9 cellular contexts compared by ENCODE assay signal in the genomic region with DNA sequence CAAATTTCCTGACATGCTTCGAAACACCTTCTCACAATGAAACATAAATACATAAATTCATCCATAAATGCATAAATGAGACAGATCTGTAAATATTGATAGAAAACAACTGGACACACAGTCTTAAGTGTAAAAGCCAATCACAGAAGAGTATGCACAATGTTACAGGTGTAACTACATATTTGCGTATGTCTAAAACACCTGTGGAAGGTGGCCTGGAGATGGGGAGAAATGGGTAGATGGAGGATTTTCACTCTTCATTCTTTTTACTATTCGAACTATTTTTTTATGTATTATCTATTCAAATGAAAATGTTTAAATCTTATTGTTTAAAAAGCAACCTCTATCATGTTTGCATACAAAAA. TPM values are rescaled to one million over a fixed set of nuclear protein-coding genes. Genes with fewer than 3 reads are reported as not detected.
DNase-seq lines count a peak whose midpoint lies in the region; ATAC-seq and TF ChIP-seq lines count a peak whose summit lies in the region.
"Had no signal": no experiment of that assay in that cellular context is flagged by ENCODE, and none has a peak within 500 bp of the region (broad histone marks: within the 10 kb centered on the region; RNA-seq: fewer than 3 reads in every experiment).

No MANE protein-coding gene starts in this region.

- POLR2A ChIA-PET in activated CD4-positive, alpha-beta memory T cell treated with anti-CD3 and anti-CD28 coated beads for 36 hours (lab: Charles Lee) = no interaction called here

- no peak overlapping the region for H3K27ac Mint-ChIP-seq in activated T-cell treated with anti-CD3 and anti-CD28 coated beads, Interleukin-2, amount 50 U/mL, for 24 hours
- H3K27ac Mint-ChIP-seq in activated CD4-positive, alpha-beta memory T cell treated with anti-CD3 and anti-CD28 coated beads for 36 hours = no peak overlapping the region
- no peak overlapping the region for H3K27ac Mint-ChIP-seq in glutamatergic neuron (ENCODE audit: unreplicated experiment)
- H3K27ac Mint-ChIP-seq in stimulated activated effector memory CD8-positive, alpha-beta T cell treated with anti-CD3 and anti-CD28 coated beads, Interleukin-12 subunit alpha, Interleukin-12 subunit beta, amount 100 ng/mL, for 72 hours = no peak overlapping the region

- peaks cover 5 to 31% (median 16%) of the 10 kb centered on the region in 4 donors for H3K4me1 ChIP-seq in stomach

- H3K36me3 Mint-ChIP-seq in activated T-cell treated with anti-CD3 and anti-CD28 coated beads, Interleukin-2, amount 50 U/mL, for 24 hours (ENCODE audit: low read depth) = no peaks in the 10 kb centered on the region
- no peaks in the 10 kb centered on the region for H3K36me3 Mint-ChIP-seq in activated CD4-positive, alpha-beta memory T cell treated with anti-CD3 and anti-CD28 coated beads for 36 hours
- no peaks in the 10 kb centered on the region for H3K36me3 Mint-ChIP-seq in glutamatergic neuron (ENCODE audit: unreplicated experiment)
- peaks cover 10% of the 10 kb centered on the region for H3K36me3 Mint-ChIP-seq in stimulated activated effector memory CD8-positive, alpha-beta T cell treated with anti-CD3 and anti-CD28 coated beads, Interleukin-12 subunit alpha, Interleukin-12 subunit beta, amount 100 ng/mL, for 72 hours

- H3K4me3 Mint-ChIP-seq in activated T-cell treated with anti-CD3 and anti-CD28 coated beads, Interleukin-2, amount 50 U/mL, for 24 hours = peak overlapping the region; percentile 85
- H3K4me3 Mint-ChIP-seq in activated CD4-positive, alpha-beta memory T cell treated with anti-CD3 and anti-CD28 coated beads for 36 hours = peak overlapping the region; percentile 78
- peak overlapping the region; percentile 66 for H3K4me3 Mint-ChIP-seq in glutamatergic neuron (ENCODE audit: unreplicated experiment)
- H3K4me3 Mint-ChIP-seq in stimulated activated effector memory CD8-positive, alpha-beta T cell treated with anti-CD3 and anti-CD28 coated beads, Interleukin-12 subunit alpha, Interleukin-12 subunit beta, amount 100 ng/mL, for 72 hours = peak overlapping the region; percentile 86

- H3K4me1 Mint-ChIP-seq in activated T-cell treated with anti-CD3 and anti-CD28 coated beads, Interleukin-2, amount 50 U/mL, for 24 hours (ENCODE audit: low read depth) = peaks cover 29% of the 10 kb centered on the region
- H3K4me1 Mint-ChIP-seq in activated CD4-positive, alpha-beta memory T cell treated with anti-CD3 and anti-CD28 coated beads for 36 hours (ENCODE audit: low read depth) = peaks cover 27% of the 10 kb centered on the region
- H3K4me1 Mint-ChIP-seq in glutamatergic neuron (ENCODE audit: low read depth, unreplicated experiment) = peaks cover 9% of the 10 kb centered on the region
- H3K4me1 Mint-ChIP-seq in stimulated activated effector memory CD8-positive, alpha-beta T cell treated with anti-CD3 and anti-CD28 coated beads, Interleukin-12 subunit alpha, Interleukin-12 subunit beta, amount 100 ng/mL, for 72 hours = peaks cover 18% of the 10 kb centered on the region

- H3K9me3 ChIP-seq in stomach = no peaks in the 10 kb centered on the region

- WGBS in stomach, 5 donors = 78 to 86% (median 80%) methylated on average over 3 of the region's 3 CpGs

- no peak for ATAC-seq in stimulated activated effector memory CD8-positive, alpha-beta T cell treated with anti-CD3 and anti-CD28 coated beads, Interleukin-12 subunit alpha, Interleukin-12 subunit beta, amount 100 ng/mL, for 72 hours
- no peak for ATAC-seq in GM18867 (IDR thresholded peaks at IDR 0.05; ENCODE audit: unreplicated experiment)

- DNase-seq in activated T-cell treated with anti-CD3 and anti-CD28 coated beads, Interleukin-2, amount 50 U/mL, for 24 hours = no peak
- DNase-seq in activated T-cell treated with anti-CD3 and anti-CD28 coated beads, Interleukin-2, amount 50 U/mL, for 48 hours = no peak
- DNase-seq in activated CD4-positive, alpha-beta memory T cell treated with anti-CD3 and anti-CD28 coated beads for 36 hours = no peak
- no peak for DNase-seq in glutamatergic neuron
- DNase-seq in stimulated activated effector memory CD8-positive, alpha-beta T cell treated with anti-CD3 and anti-CD28 coated beads, Interleukin-12 subunit alpha, Interleukin-12 subunit beta, amount 100 ng/mL, for 72 hours (ENCODE audit: low spot score in 2 of 2) = no peak
- no peak for DNase-seq in stomach
- no peak for DNase-seq in SHP77 treated with DMSO at 0.1 percent for 48 hours (lab: John Stamatoyannopoulos, UW)
- DNase-seq: NCI-H1694 treated with DMSO at 0.1 percent for 48 hours had no signal

- no peak for TF ChIP-seq POLR2A in stomach (IDR thresholded peaks at IDR 0.05)

- TF ChIP-seq EP300 in stomach (IDR thresholded peaks at IDR 0.05) = no peak

- TF ChIP-seq CTCF in glutamatergic neuron (IDR thresholded peaks at IDR 0.05; ENCODE audit: partially characterized antibody, unreplicated experiment) (no peak), stomach (IDR thresholded peaks at IDR 0.05) (no peak)

- CTCF ChIA-PET in activated CD4-positive, alpha-beta memory T cell treated with anti-CD3 and anti-CD28 coated beads for 36 hours (lab: Charles Lee) = no interaction called here

- intact Hi-C loops in activated CD4-positive, alpha-beta memory T cell treated with anti-CD3 and anti-CD28 coated beads for 36 hours (cut with micrococcal nuclease) = no loop called here
- intact Hi-C loops in stomach (cut with DNase I; ENCODE audit: low total_unique reads) = no loop called here

- no peaks in the 10 kb centered on the region for H3K9me3 Mint-ChIP-seq in activated T-cell treated with anti-CD3 and anti-CD28 coated beads, Interleukin-2, amount 50 U/mL, for 24 hours
- no peaks in the 10 kb centered on the region for H3K9me3 Mint-ChIP-seq in activated CD4-positive, alpha-beta memory T cell treated with anti-CD3 and anti-CD28 coated beads for 36 hours
- H3K9me3 Mint-ChIP-seq in glutamatergic neuron (ENCODE audit: unreplicated experiment) = no peaks in the 10 kb centered on the region
- H3K9me3 Mint-ChIP-seq in stimulated activated effector memory CD8-positive, alpha-beta T cell treated with anti-CD3 and anti-CD28 coated beads, Interleukin-12 subunit alpha, Interleukin-12 subunit beta, amount 100 ng/mL, for 72 hours = no peaks in the 10 kb centered on the region

- H3K36me3 ChIP-seq in stomach = no peaks in the 10 kb centered on the region

- H3K27me3 ChIP-seq in stomach = peaks cover 0 to 38% (median 9%) of the 10 kb centered on the region in 3 donors

- peaks cover 32% of the 10 kb centered on the region for H3K27me3 Mint-ChIP-seq in activated T-cell treated with anti-CD3 and anti-CD28 coated beads, Interleukin-2, amount 50 U/mL, for 24 hours
- peaks cover 20% of the 10 kb centered on the region for H3K27me3 Mint-ChIP-seq in activated CD4-positive, alpha-beta memory T cell treated with anti-CD3 and anti-CD28 coated beads for 36 hours
- peaks cover 1% of the 10 kb centered on the region for H3K27me3 Mint-ChIP-seq in glutamatergic neuron (ENCODE audit: unreplicated experiment)

- H3K27ac ChIP-seq in stomach = peak overlapping the region in 1 of 5 donors; percentile 92

- H3K4me3 ChIP-seq in stomach = no peak overlapping the region

RNA-seq across cellular contexts. Expression of a gene that starts 0.9 kb away (rescaled TPM):
- total RNA-seq in activated CD4-positive, alpha-beta memory T cell treated with anti-CD3 and anti-CD28 coated beads for 36 hours = under 1 TPM in 1 of 2 experiments, not detected in 1; 0.10 TPM
- 0.98 TPM for total RNA-seq in glutamatergic neuron (ENCODE audit: unreplicated experiment)
- total RNA-seq in stomach = 1 to 10 TPM in 1 of 5 donors, under 1 TPM in 1, not detected in 3; 0.55 to 2.7 TPM
- polyA plus RNA-seq in stomach = under 1 TPM in 2 of 3 donors, not detected in 1; 0.05 to 0.12 TPM

RNA-seq across cellular contexts. Expression of a gene that starts 24.1 kb away (rescaled TPM):
- 10 to 100 TPM; 57.8 to 61.0 TPM for total RNA-seq in activated CD4-positive, alpha-beta memory T cell treated with anti-CD3 and anti-CD28 coated beads for 36 hours
- total RNA-seq in glutamatergic neuron (ENCODE audit: unreplicated experiment) = 84.4 TPM
- 100 to 1,000 TPM in 2 of 5 donors, 10 to 100 TPM in 2, 1 to 10 TPM in 1; 1.2 to 133 (median 63.6) TPM for total RNA-seq in stomach
- 100 to 1,000 TPM in 2 of 3 donors, 10 to 100 TPM in 1; 96.1 to 154 (median 120) TPM for polyA plus RNA-seq in stomach
